11 cellular contexts compared by ENCODE assay signal in genomic region chrX:40299028-40299479, GRCh38.
A peak's percentile ranks its signal among the peaks of the same experiment; 100 is the strongest.
DNase-seq lines count a peak whose midpoint lies in the region; FAIRE-seq and TF ChIP-seq lines count a peak whose summit lies in the region.
"Had no signal": no experiment of that assay in that cellular context is flagged by ENCODE, and none has a peak within 500 bp of the region (broad histone marks: within the 10 kb centered on the region; RNA-seq: fewer than 3 reads in every experiment).

No MANE protein-coding gene starts in this region.

- in situ Hi-C loops in brain microvascular endothelial cell (cut with HindIII; ENCODE audit: low pct_ligation_motif_present, low sequenced_read_pairs): no loop called here

- H3K36me3 Mint-ChIP-seq in nephron (ENCODE audit: low read depth): no peaks in the 10 kb centered on the region
- no peaks in the 10 kb centered on the region for H3K36me3 Mint-ChIP-seq in activated T-helper 2 cell treated with anti-CD3 and anti-CD28 coated beads, Interferon-gamma antibody, Interleukin-2, Interleukin-4, amounts not matched to agents 10 μg/mL and 5 μg/mL and 100 μg/mL, durations not matched to agents 14 hours and 24 hours and 36 hours (ENCODE audit: low read depth)

- TF ChIP-seq EP300 in Ishikawa (IDR thresholded peaks at IDR 0.05; ENCODE audit: borderline replicate concordance): no peak
- no peak for TF ChIP-seq EP300 in stomach (IDR thresholded peaks at IDR 0.05)

- no peak overlapping the region for H3K27ac ChIP-seq in brain microvascular endothelial cell
- no peak overlapping the region for H3K27ac ChIP-seq in stomach
- H3K27ac ChIP-seq: heart right ventricle had no signal

- intact Hi-C loops in stomach (cut with DNase I; ENCODE audit: low total_unique reads): no loop called here
- intact Hi-C loops in activated T-helper 2 cell treated with anti-CD3 and anti-CD28 coated beads, Interferon-gamma antibody, Interleukin-2, Interleukin-4, amounts not matched to agents 10 μg/mL and 5 μg/mL and 100 μg/mL, durations not matched to agents 14 hours and 24 hours and 36 hours (cut with micrococcal nuclease): no loop called here

- H3K36me3 ChIP-seq in brain microvascular endothelial cell (replicated peaks) (no peaks in the 10 kb centered on the region), stomach (no peaks in the 10 kb centered on the region)
- H3K36me3 ChIP-seq: heart right ventricle had no signal

- peak; percentile 23 for TF ChIP-seq CTCF in D721Med (IDR thresholded peaks at IDR 0.05; ENCODE audit: insufficient read depth, missing control alignments)
- TF ChIP-seq CTCF in brain microvascular endothelial cell (IDR thresholded peaks at IDR 0.05; ENCODE audit: low read depth, low read length, missing control alignments): peak; percentile 48
- TF ChIP-seq CTCF in nephron (IDR thresholded peaks at IDR 0.05; ENCODE audit: unreplicated experiment in 3 of 3): peak; percentile 16 to 50 (median 31)
- no peak for TF ChIP-seq CTCF in stomach (IDR thresholded peaks at IDR 0.05)

- peak overlapping the region in 2 of 3 experiments; percentile 40 to 62 for H3K4me3 Mint-ChIP-seq in nephron
- H3K4me3 Mint-ChIP-seq in activated T-helper 2 cell treated with anti-CD3 and anti-CD28 coated beads, Interferon-gamma antibody, Interleukin-2, Interleukin-4, amounts not matched to agents 10 μg/mL and 5 μg/mL and 100 μg/mL, durations not matched to agents 14 hours and 24 hours and 36 hours (ENCODE audit: low read depth): no peak overlapping the region

- peaks cover 6% of the 10 kb centered on the region for H3K9me3 Mint-ChIP-seq in nephron
- no peaks in the 10 kb centered on the region for H3K9me3 Mint-ChIP-seq in activated T-helper 2 cell treated with anti-CD3 and anti-CD28 coated beads, Interferon-gamma antibody, Interleukin-2, Interleukin-4, amounts not matched to agents 10 μg/mL and 5 μg/mL and 100 μg/mL, durations not matched to agents 14 hours and 24 hours and 36 hours

- TF ChIP-seq POLR2A in stomach (IDR thresholded peaks at IDR 0.05): no peak

- no peaks in the 10 kb centered on the region for H3K9me3 ChIP-seq in stomach
- H3K9me3 ChIP-seq: heart right ventricle had no signal

- TF ChIP-seq RAD21 in Ishikawa (IDR thresholded peaks at IDR 0.05; ENCODE audit: low read depth): 0 out of 2 replicates have a peak, but pooled peaks have one; percentile 35

- H3K4me3 ChIP-seq in brain microvascular endothelial cell (ENCODE audit: low read depth, low read length) (no peak overlapping the region), stomach (no peak overlapping the region)
- H3K4me3 ChIP-seq: heart right ventricle had no signal

- DNase-seq in D721Med (ENCODE audit: insufficient read length, low spot score) (no peak), brain microvascular endothelial cell (no peak), RKO (ENCODE audit: low spot score) (no peak), stomach (no peak), NCI-H524 treated with DMSO at 0.1 percent for 48 hours (lab: John Stamatoyannopoulos, UW) (no peak)
- no peak for DNase-seq in activated T-helper 2 cell treated with anti-CD3 and anti-CD28 coated beads, Interferon-gamma antibody, Interleukin-2, Interleukin-4, amounts not matched to agents 10 μg/mL and 5 μg/mL and 100 μg/mL, durations not matched to agents 14 hours and 24 hours and 36 hours (ENCODE audit: low spot score)
- DNase-seq: heart right ventricle, NCI-H146, SHP77 had no signal

- FAIRE-seq in D721Med (lab: Jason Lieb, UNC): no peak

- no peaks in the 10 kb centered on the region for H3K4me1 ChIP-seq in stomach
- H3K4me1 ChIP-seq: heart right ventricle had no signal

- no peaks in the 10 kb centered on the region for H3K27me3 ChIP-seq in brain microvascular endothelial cell (replicated peaks)
- peaks cover 0 to 10% (median 0%) of the 10 kb centered on the region in 3 donors for H3K27me3 ChIP-seq in stomach

- H3K4me1 Mint-ChIP-seq in nephron: peaks cover 20% of the 10 kb centered on the region
- H3K4me1 Mint-ChIP-seq in activated T-helper 2 cell treated with anti-CD3 and anti-CD28 coated beads, Interferon-gamma antibody, Interleukin-2, Interleukin-4, amounts not matched to agents 10 μg/mL and 5 μg/mL and 100 μg/mL, durations not matched to agents 14 hours and 24 hours and 36 hours (ENCODE audit: low read depth): peaks cover 25% of the 10 kb centered on the region

- peaks cover 23% of the 10 kb centered on the region for H3K27me3 Mint-ChIP-seq in nephron (ENCODE audit: low read depth)
- peaks cover 6% of the 10 kb centered on the region for H3K27me3 Mint-ChIP-seq in activated T-helper 2 cell treated with anti-CD3 and anti-CD28 coated beads, Interferon-gamma antibody, Interleukin-2, Interleukin-4, amounts not matched to agents 10 μg/mL and 5 μg/mL and 100 μg/mL, durations not matched to agents 14 hours and 24 hours and 36 hours (ENCODE audit: low read depth)

- 44 to 76% (median 63%) methylated on average over 10 to 17 of the region's 17 CpGs for WGBS in stomach, 5 donors

- peak overlapping the region; percentile 93 to 94 (median 93) for H3K27ac Mint-ChIP-seq in nephron
- no peak overlapping the region for H3K27ac Mint-ChIP-seq in activated T-helper 2 cell treated with anti-CD3 and anti-CD28 coated beads, Interferon-gamma antibody, Interleukin-2, Interleukin-4, amounts not matched to agents 10 μg/mL and 5 μg/mL and 100 μg/mL, durations not matched to agents 14 hours and 24 hours and 36 hours

TF ChIP-seq in Ishikawa, 13 proteins besides CTCF, POLR2A, EP300 and RAD21:
- TF ChIP-seq ZBTB7A (IDR thresholded peaks at IDR 0.05; ENCODE audit: low read depth) (no peak), YY1 (IDR thresholded peaks at IDR 0.05; ENCODE audit: low read depth) (no peak), USF1 (IDR thresholded peaks at IDR 0.05) (no peak)
TF ChIP-seq in Ishikawa: peak in this region for 0.

Comparison
In these comparisons a context has a peak if more than half of its experiments do, and no peak if none do; other contexts are left out.
1. CTCF ChIP-seq: peak in D721Med (single experiment), brain microvascular endothelial cell (single experiment) and nephron (3 of 3); none in stomach (0 of 7).